In the genomic region with DNA sequence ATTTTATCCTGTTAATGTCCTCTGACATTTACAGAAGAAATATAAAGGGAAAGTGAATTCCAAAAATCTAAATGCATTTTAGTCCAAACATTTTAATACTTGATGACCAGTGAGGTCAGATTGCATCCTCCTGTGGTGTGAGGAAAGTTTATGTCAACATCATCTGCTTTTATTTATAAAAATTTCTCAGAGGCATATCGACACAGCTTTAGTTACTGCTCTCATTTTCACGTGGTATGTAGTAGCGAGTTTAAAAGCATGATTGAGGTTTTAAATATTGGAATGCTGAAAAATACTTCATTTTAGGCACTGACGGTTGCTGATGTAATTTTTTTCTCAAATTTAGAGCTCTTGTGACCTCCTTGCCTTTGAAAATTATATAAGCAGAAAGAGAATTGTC, we compare ENCODE assay signal across 16 cellular contexts.
A peak's percentile ranks its signal among the peaks of the same experiment; 100 is the strongest.
DNase-seq lines count a peak whose midpoint lies in the region; ATAC-seq and TF ChIP-seq lines count a peak whose summit lies in the region.
"Had no signal": no experiment of that assay in that cellular context is flagged by ENCODE, and none has a peak within 500 bp of the region (broad histone marks: within the 10 kb centered on the region; RNA-seq: fewer than 3 reads in every experiment).

No MANE protein-coding gene starts in this region.

- H3K27ac ChIP-seq in smooth muscle cell (ENCODE audit: low read depth): peak overlapping the region; percentile 99
- H3K27ac ChIP-seq: colonic mucosa had no signal

- ATAC-seq in HG03025 (IDR thresholded peaks at IDR 0.05; ENCODE audit: low FRiP score, unreplicated experiment): no peak
- ATAC-seq: activated T-cell treated with anti-CD3 and anti-CD28 coated beads, Interleukin-2, amount 50 U/mL, for 4 hours had no signal

- peaks cover 16% of the 10 kb centered on the region for H3F3A ChIP-seq in smooth muscle cell (ENCODE audit: low read depth)

- H3K36me3 ChIP-seq in smooth muscle cell (ENCODE audit: low read depth): no peaks in the 10 kb centered on the region
- H3K36me3 ChIP-seq: colonic mucosa had no signal

- H3K9ac ChIP-seq in smooth muscle cell (ENCODE audit: low read depth): no peak overlapping the region

- TF ChIP-seq CTCF in fibroblast of the aortic adventitia (IDR thresholded peaks at IDR 0.05; ENCODE audit: insufficient read depth, low read length) (no peak), smooth muscle cell (IDR thresholded peaks at IDR 0.05; ENCODE audit: borderline replicate concordance, insufficient read depth, poor library complexity, severe bottlenecking) (no peak)

- H2AFZ ChIP-seq in smooth muscle cell (ENCODE audit: low read depth): no peak overlapping the region

- peaks cover 45% of the 10 kb centered on the region for H3K4me1 ChIP-seq in smooth muscle cell (ENCODE audit: low read depth)
- H3K4me1 ChIP-seq: colonic mucosa had no signal

- 69% methylated on average over 4 of the region's 4 CpGs for WGBS in smooth muscle cell (ENCODE audit: low lambda C conversion rate)

- H4K20me1 ChIP-seq in smooth muscle cell (ENCODE audit: low read depth): no peaks in the 10 kb centered on the region

- no peaks in the 10 kb centered on the region for H3K9me3 ChIP-seq in smooth muscle cell (replicated peaks; ENCODE audit: low read depth)
- H3K9me3 ChIP-seq: colonic mucosa had no signal

- no peaks in the 10 kb centered on the region for H3K27me3 ChIP-seq in smooth muscle cell (ENCODE audit: low read depth)
- H3K27me3 ChIP-seq: colonic mucosa had no signal

- DNase-seq in GM04503 (ENCODE audit: low read depth) (peak; percentile 59), amniotic epithelial cell (ENCODE audit: low read depth) (peak; percentile 34), fibroblast of the aortic adventitia (ENCODE audit: low read depth) (peak; percentile 34), smooth muscle cell (lab: John Stamatoyannopoulos, UW; ENCODE audit: unreplicated experiment) (no peak), HuH-7.5 (ENCODE audit: low spot score) (no peak), AML-193 (lab: John Stamatoyannopoulos, UW) (no peak)
- DNase-seq: activated CD4-positive, alpha-beta T cell treated with anti-CD3 and anti-CD28 coated beads, Interleukin-2, amount 50 U/mL, for 4 hours; activated T-cell treated with anti-CD3 and anti-CD28 coated beads, Interleukin-2, amount 50 U/mL, for 4 hours; amygdala; CD4-positive, CD25-positive, alpha-beta regulatory T cell; colonic mucosa; DMS79; NCI-H446; stimulated activated CD4-positive, alpha-beta T cell treated with anti-CD3 and anti-CD28 coated beads, Interleukin-1b, Interleukin-23, amount 100 ng/mL, for 48 hours; substantia nigra had no signal

- H3K4me3 ChIP-seq in fibroblast of the aortic adventitia (ENCODE audit: low read depth, low read length): no peak overlapping the region
- no peak overlapping the region for H3K4me3 ChIP-seq in smooth muscle cell
- H3K4me3 ChIP-seq: colonic mucosa had no signal

- H3K79me2 ChIP-seq in smooth muscle cell (ENCODE audit: low read depth): no peaks in the 10 kb centered on the region

- peak overlapping the region; percentile 39 for H3K4me2 ChIP-seq in smooth muscle cell

Comparison
In these comparisons a context has a peak if more than half of its experiments do, and no peak if none do; other contexts are left out.
1. DNase-seq: peak in GM04503 (single experiment), amniotic epithelial cell (single experiment) and fibroblast of the aortic adventitia (single experiment); none in smooth muscle cell (single experiment), HuH-7.5 (single experiment) and AML-193 (0 of 2).